ENCODE assay signal across 1 cellular context in the genomic region with DNA sequence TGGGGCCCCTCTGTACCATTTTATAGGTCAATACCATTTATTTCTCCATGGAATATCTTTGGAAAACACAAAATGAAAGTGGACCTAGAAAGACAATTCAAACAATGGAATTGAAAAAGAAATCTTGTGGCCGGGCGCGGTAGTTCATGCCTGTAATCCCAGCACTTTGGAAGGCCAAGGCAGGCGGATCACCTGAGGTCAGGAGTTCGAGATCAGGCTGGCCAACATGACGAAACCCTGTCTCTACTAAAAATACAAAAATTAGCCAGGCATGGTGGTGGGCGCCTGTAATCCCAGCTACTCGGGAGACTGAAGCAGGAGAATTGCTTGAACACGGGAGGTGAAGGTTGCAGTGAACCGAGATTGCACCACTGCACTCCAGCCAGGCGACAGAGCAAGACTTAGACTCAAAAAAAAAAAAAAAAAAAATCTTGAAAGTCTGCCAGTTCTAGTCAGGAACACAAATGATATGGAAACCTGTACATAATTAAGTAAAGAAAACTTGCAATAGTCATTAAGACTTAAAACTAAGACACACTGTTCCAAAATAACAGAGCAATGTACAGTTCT.
A peak's percentile ranks its signal among the peaks of the same experiment; 100 is the strongest.
TF ChIP-seq lines count a peak whose summit lies in the region.

No MANE protein-coding gene starts in this region.

TF ChIP-seq in GM12878, 131 proteins besides CTCF, POLR2A, EP300 and RAD21:
- TF ChIP-seq, protein P1, sequence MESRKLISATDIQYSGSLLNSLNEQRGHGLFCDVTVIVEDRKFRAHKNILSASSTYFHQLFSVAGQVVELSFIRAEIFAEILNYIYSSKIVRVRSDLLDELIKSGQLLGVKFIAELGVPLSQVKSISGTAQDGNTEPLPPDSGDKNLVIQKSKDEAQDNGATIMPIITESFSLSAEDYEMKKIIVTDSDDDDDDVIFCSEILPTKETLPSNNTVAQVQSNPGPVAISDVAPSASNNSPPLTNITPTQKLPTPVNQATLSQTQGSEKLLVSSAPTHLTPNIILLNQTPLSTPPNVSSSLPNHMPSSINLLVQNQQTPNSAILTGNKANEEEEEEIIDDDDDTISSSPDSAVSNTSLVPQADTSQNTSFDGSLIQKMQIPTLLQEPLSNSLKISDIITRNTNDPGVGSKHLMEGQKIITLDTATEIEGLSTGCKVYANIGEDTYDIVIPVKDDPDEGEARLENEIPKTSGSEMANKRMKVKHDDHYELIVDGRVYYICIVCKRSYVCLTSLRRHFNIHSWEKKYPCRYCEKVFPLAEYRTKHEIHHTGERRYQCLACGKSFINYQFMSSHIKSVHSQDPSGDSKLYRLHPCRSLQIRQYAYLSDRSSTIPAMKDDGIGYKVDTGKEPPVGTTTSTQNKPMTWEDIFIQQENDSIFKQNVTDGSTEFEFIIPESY (IDR thresholded peaks at IDR 0.05) = peak; percentile 38; the same call in 1 of the 2 replicates
